ENCODE assay signal across 10 cellular contexts in genomic region chr1:54229281-54229891, GRCh38. TPM values are rescaled to one million over a fixed set of nuclear protein-coding genes. Genes with fewer than 3 reads are reported as not detected.
DNase-seq lines count a peak whose midpoint lies in the region; ATAC-seq and TF ChIP-seq lines count a peak whose summit lies in the region.
"Had no signal": no experiment of that assay in that cellular context is flagged by ENCODE, and none has a peak within 500 bp of the region (broad histone marks: within the 10 kb centered on the region; RNA-seq: fewer than 3 reads in every experiment).

No MANE protein-coding gene starts in this region.

- TF ChIP-seq CTCF in 22Rv1 (IDR thresholded peaks at IDR 0.05), result no peak
- TF ChIP-seq CTCF in IMR-90 (conservative IDR thresholded peaks at IDR 0.05; ENCODE audit: low read depth, low read length), result no peak
- TF ChIP-seq CTCF in left lung (IDR thresholded peaks at IDR 0.05), result no peak

- no peaks in the 10 kb centered on the region for H3K9me3 ChIP-seq in IMR-90 (ENCODE audit: control insufficient read depth, insufficient read depth, low read length)
- H3K9me3 ChIP-seq in left lung, result no peaks in the 10 kb centered on the region
- H3K9me3 ChIP-seq: neutrophil had no signal

- DNase-seq in IMR-90 (peak; percentile 72), left lung (no peak), activated gamma-delta T cell treated with Interleukin-2 at 50 U/mL for 16 hours (no peak), putamen (ENCODE audit: low spot score) (no peak), DMS153 (lab: John Stamatoyannopoulos, UW) (no peak), NCI-H187 treated with DMSO at 0.1 percent for 48 hours (lab: John Stamatoyannopoulos, UW) (no peak)
- DNase-seq: activated B cell treated with CpG ODN at 0.5 μM for 24 hours had no signal

- H3K4me3 Mint-ChIP-seq in activated T-helper 17 cell treated with anti-CD3 and anti-CD28 coated beads, Interleukin-2, amount 50 U/mL, for 72 hours, result peak overlapping the region; percentile 60
- H3K4me3 Mint-ChIP-seq: activated B cell treated with CpG ODN at 0.5 μM for 24 hours had no signal

- no peak for TF ChIP-seq RAD21 in IMR-90 (IDR thresholded peaks at IDR 0.05; ENCODE audit: low read length)

- H2BK20ac ChIP-seq in IMR-90 (ENCODE audit: low read depth, low read length), result no peak overlapping the region

- H3K4me2 ChIP-seq in IMR-90 (ENCODE audit: low read depth, low read length), result no peak overlapping the region

- H4K5ac ChIP-seq in IMR-90 (ENCODE audit: low read depth, low read length), result no peak overlapping the region

- peak overlapping the region; percentile 9 for H2BK5ac ChIP-seq in IMR-90 (ENCODE audit: low read depth, low read length, poor library complexity, severe bottlenecking)

- peaks cover 7% of the 10 kb centered on the region; the same call in 1 of the 2 replicates for H3K9me1 ChIP-seq in IMR-90 (ENCODE audit: insufficient read depth, low read length)

- POLR2A ChIA-PET in IMR-90 (lab: Charles Lee; ENCODE audit: unreplicated experiment), result no interaction called here

- H3K23ac ChIP-seq in IMR-90 (ENCODE audit: low read depth, low read length), result peak overlapping the region; percentile 28; the same call in 1 of the 2 replicates

- in situ Hi-C loops in IMR-90 (cut with MboI; ENCODE audit: low sequenced_read_pairs), result no loop called here

- H3K18ac ChIP-seq in IMR-90 (ENCODE audit: low read depth, low read length), result no peak overlapping the region

- H3K4me3 ChIP-seq in IMR-90 (ENCODE audit: insufficient read depth, low read depth, low read length), result no peak overlapping the region
- H3K4me3 ChIP-seq in left lung, result no peak overlapping the region

- H3K4me1 ChIP-seq in IMR-90 (ENCODE audit: control insufficient read depth, insufficient read depth, low read length), result peaks cover 22% of the 10 kb centered on the region
- H3K4me1 ChIP-seq in left lung, result peaks cover 0 to 13% of the 10 kb centered on the region in 2 donors

- H3K4ac ChIP-seq in IMR-90 (ENCODE audit: low read depth, low read length), result peak overlapping the region; percentile 55; the same call in 1 of the 2 replicates

- ATAC-seq in IMR-90 (ENCODE audit: low read depth), result peak; percentile 78
- peak; percentile 53 for ATAC-seq in activated T-helper 17 cell treated with anti-CD3 and anti-CD28 coated beads, Interleukin-2, amount 50 U/mL, for 72 hours (replicated peaks)
- peak; percentile 53 for ATAC-seq in left lung

- no peak overlapping the region for H2AK9ac ChIP-seq in IMR-90 (replicated peaks; ENCODE audit: low read depth, low read length, poor library complexity)

- H3K27me3 ChIP-seq in IMR-90 (ENCODE audit: control insufficient read depth, insufficient read depth, low read length) (no peaks in the 10 kb centered on the region), left lung (no peaks in the 10 kb centered on the region)
- H3K27me3 ChIP-seq: neutrophil had no signal

- dilution Hi-C loops in IMR-90 (cut with HindIII; ENCODE audit: low sequenced_read_pairs, unreplicated experiment), result no loop called here

- 0 out of 2 replicates have a peak overlapping the region, but pooled peaks have one; percentile 10 for H3K14ac ChIP-seq in IMR-90 (replicated peaks; ENCODE audit: low read depth, low read length)

- BruUV-seq in IMR-90 (replicated peaks; lab: Mats Ljungman, UMichigan), result no TSS peak

- H4K20me1 ChIP-seq in IMR-90 (ENCODE audit: insufficient read depth, low read length), result no peaks in the 10 kb centered on the region

- TF ChIP-seq POLR2A in IMR-90 (IDR thresholded peaks at IDR 0.05; ENCODE audit: low read depth, low read length), result no peak

- H2AFZ ChIP-seq in IMR-90 (replicated peaks; ENCODE audit: low read length, poor library complexity), result peak overlapping the region; percentile 58

- H3K36me3 Mint-ChIP-seq in activated T-helper 17 cell treated with anti-CD3 and anti-CD28 coated beads, Interleukin-2, amount 50 U/mL, for 72 hours (ENCODE audit: low read depth), result peaks cover 27% of the 10 kb centered on the region

- no peak overlapping the region for H3K56ac ChIP-seq in IMR-90 (ENCODE audit: extremely low read depth, insufficient read depth, low read length)

- H2AK5ac ChIP-seq in IMR-90 (ENCODE audit: low read depth, low read length), result 0 out of 2 replicates have a peak overlapping the region, but pooled peaks have one; percentile 5

- H2BK15ac ChIP-seq in IMR-90 (ENCODE audit: low read depth, low read length), result no peak overlapping the region

- H3K4me1 Mint-ChIP-seq in activated T-helper 17 cell treated with anti-CD3 and anti-CD28 coated beads, Interleukin-2, amount 50 U/mL, for 72 hours, result peaks cover 23% of the 10 kb centered on the region
- H3K4me1 Mint-ChIP-seq: activated B cell treated with CpG ODN at 0.5 μM for 24 hours had no signal

- H3K27me3 Mint-ChIP-seq in activated T-helper 17 cell treated with anti-CD3 and anti-CD28 coated beads, Interleukin-2, amount 50 U/mL, for 72 hours, result no peaks in the 10 kb centered on the region
- H3K27me3 Mint-ChIP-seq: activated B cell treated with CpG ODN at 0.5 μM for 24 hours had no signal

- CTCF ChIA-PET in IMR-90 (lab: Yijun Ruan, JAX), result no interaction called here

- H3K9me3 Mint-ChIP-seq in activated T-helper 17 cell treated with anti-CD3 and anti-CD28 coated beads, Interleukin-2, amount 50 U/mL, for 72 hours, result no peaks in the 10 kb centered on the region
- H3K9me3 Mint-ChIP-seq: activated B cell treated with CpG ODN at 0.5 μM for 24 hours had no signal

- H2BK120ac ChIP-seq in IMR-90 (ENCODE audit: low read depth, low read length), result peak overlapping the region; percentile 64; the same call in 1 of the 2 replicates

- H3K36me3 ChIP-seq in IMR-90 (ENCODE audit: control insufficient read depth, insufficient read depth, low read length) (peaks cover 15% of the 10 kb centered on the region), left lung (peaks cover 0 to 4% of the 10 kb centered on the region in 2 donors)

- peak overlapping the region; percentile 43 for H4K91ac ChIP-seq in IMR-90 (ENCODE audit: insufficient read depth, low read depth, low read length)

- intact Hi-C loops in IMR-90 (cut with micrococcal nuclease), result loop anchor here (10.0 kb wide), 1 partner anchor 175 kb away; the partner anchor contains the start of gene SSBP3
- intact Hi-C loops in left lung (cut with DNase I), result no loop called here

- H4K8ac ChIP-seq in IMR-90 (ENCODE audit: low read depth in 2 of 2, low read length in 2 of 2), result peak overlapping the region in 1 of 2 experiments; percentile 20; a peak in 1 of 4 replicates

- peak overlapping the region; percentile 10; the same call in 1 of the 2 replicates for H3K27ac ChIP-seq in 22Rv1
- H3K27ac ChIP-seq in IMR-90 (ENCODE audit: insufficient read depth, low read length), result peak overlapping the region; percentile 49
- H3K27ac ChIP-seq in left lung, result no peak overlapping the region
- H3K27ac ChIP-seq: neutrophil had no signal

- peak overlapping the region; percentile 74 for H3K27ac Mint-ChIP-seq in activated T-helper 17 cell treated with anti-CD3 and anti-CD28 coated beads, Interleukin-2, amount 50 U/mL, for 72 hours
- H3K27ac Mint-ChIP-seq: activated B cell treated with CpG ODN at 0.5 μM for 24 hours had no signal

- no peak overlapping the region for H3K9ac ChIP-seq in IMR-90 (ENCODE audit: low read depth, low read length)

- no CpG with 5 or more reads among the region's 11 CpGs for WGBS in IMR-90 (ENCODE audit: extremely low coverage in 2 of 2, insufficient read length in 1 of 2), 2 experiments

- no peaks in the 10 kb centered on the region; a peak in 1 of 4 replicates for H3K79me1 ChIP-seq in IMR-90 (ENCODE audit: low read depth in 1 of 2, low read length in 2 of 2)

TF ChIP-seq in IMR-90, 13 proteins besides CTCF, POLR2A, EP300 and RAD21:
- TF ChIP-seq MAZ (IDR thresholded peaks at IDR 0.05; ENCODE audit: borderline replicate concordance, low read depth, low read length) (0 out of 2 replicates have a peak, but pooled peaks have one; percentile 23), MXI1 (IDR thresholded peaks at IDR 0.05; ENCODE audit: borderline replicate concordance, low read depth, low read length) (no peak), FOS (IDR thresholded peaks at IDR 0.05; ENCODE audit: low read depth, low read length) (peak; percentile 51)

RNA-seq across cellular contexts. Expression of gene MRPL37, which starts 29.4 kb away (rescaled TPM):
- 111 and 132 TPM in 2 replicates for total RNA-seq in IMR-90 (2012; rRNA removed)
- 36.5 and 42.8 TPM in 2 replicates for polyA plus RNA-seq in IMR-90 (2012; rRNA removed)
- polyA plus RNA-seq in IMR-90 (2012; cell fraction: cytosol; rRNA removed), result 26.3 and 29.0 TPM in 2 replicates
- polyA plus RNA-seq in IMR-90 (2012; cell fraction: nucleus; rRNA removed; ENCODE audit: low replicate concordance), result 9.5 and 10.4 TPM in 2 replicates
- 100 to 1,000 TPM; 115 to 164 TPM for total RNA-seq in activated T-helper 17 cell treated with anti-CD3 and anti-CD28 coated beads, Interleukin-2, amount 50 U/mL, for 72 hours
- total RNA-seq in left lung, result 10 to 100 TPM; 55.5 to 68.4 TPM

RNA-seq across cellular contexts. Expression of gene CYB5RL, which starts 29.6 kb away (rescaled TPM):
- total RNA-seq in IMR-90 (2012; rRNA removed), result 3.3 and 3.8 TPM in 2 replicates
- 4.1 and 4.3 TPM in 2 replicates for polyA plus RNA-seq in IMR-90 (2012; rRNA removed)
- polyA plus RNA-seq in IMR-90 (2012; cell fraction: cytosol; rRNA removed), result 2.4 and 3.3 TPM in 2 replicates
- polyA plus RNA-seq in IMR-90 (2012; cell fraction: nucleus; rRNA removed; ENCODE audit: low replicate concordance), result 4.6 and 5.1 TPM in 2 replicates
- 10 to 100 TPM; 11.9 to 12.7 TPM for total RNA-seq in activated T-helper 17 cell treated with anti-CD3 and anti-CD28 coated beads, Interleukin-2, amount 50 U/mL, for 72 hours
- total RNA-seq in left lung, result 1 to 10 TPM; 7.4 to 7.5 TPM

Comparison
In these comparisons a context has a peak if more than half of its experiments do, and no peak if none do; other contexts are left out.
1. H3K27ac ChIP-seq: peak in 22Rv1 (single experiment) and IMR-90 (single experiment); none in left lung (0 of 2).
2. Peak in every context shown above with its lines, with median percentiles within 50 percentile points of each other: ATAC-seq.